ENCODE assay signal across 4 cellular contexts in the genomic region with DNA sequence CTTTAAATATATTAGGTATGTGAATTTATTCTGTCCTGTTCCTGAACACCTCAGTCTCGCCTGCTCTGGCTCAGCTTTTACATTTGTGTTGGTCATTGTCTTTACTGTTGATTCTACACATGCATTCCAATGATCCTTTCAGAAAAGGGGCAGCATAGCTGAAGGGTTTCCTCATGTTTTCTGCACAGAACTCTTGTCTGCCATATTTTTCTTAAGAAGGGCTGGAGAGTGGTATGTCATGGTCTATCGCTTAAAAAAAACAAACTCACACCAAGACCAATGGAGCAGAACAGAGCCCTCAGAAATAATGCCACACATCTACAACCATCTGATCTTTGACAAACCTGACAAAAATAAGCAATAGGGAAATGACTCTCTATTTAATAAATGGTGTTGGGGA.
"Had no signal": no experiment of that assay in that cellular context is flagged by ENCODE, and none has a peak within 500 bp of the region (broad histone marks: within the 10 kb centered on the region; RNA-seq: fewer than 3 reads in every experiment).

No MANE protein-coding gene starts in this region.

- H3K4me3 ChIP-seq: GM23338 had no signal

- ATAC-seq: GM23338 had no signal

- DNase-seq: H9, HCEC 1CT, IMR-90 had no signal
